In the genomic region with DNA sequence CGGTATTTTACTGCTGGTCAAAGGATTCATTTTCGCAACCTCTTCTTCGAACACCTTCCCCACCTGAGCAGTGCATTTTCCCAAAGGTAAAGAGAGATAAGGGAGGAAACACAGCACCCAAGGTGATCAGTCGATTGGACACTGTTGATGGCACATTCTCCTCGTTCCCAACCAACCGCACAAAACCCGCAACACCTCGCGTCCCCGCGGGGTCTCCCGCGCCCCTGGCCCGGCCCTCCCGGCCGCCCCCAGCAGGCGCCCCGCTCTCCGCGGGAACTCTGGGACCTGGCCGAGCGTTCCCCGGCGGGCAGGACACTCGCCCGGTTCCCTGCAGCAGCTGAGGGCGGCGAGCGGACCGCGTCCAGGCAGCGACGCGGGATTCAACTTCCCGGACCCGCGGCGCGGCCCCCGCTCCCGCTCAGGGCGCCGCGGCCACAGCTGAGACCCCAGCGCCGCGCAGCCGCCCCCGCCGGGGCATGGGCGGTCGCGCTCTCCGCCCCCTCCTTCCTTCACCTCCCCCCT, we compare ENCODE assay signal across 8 cellular contexts. TPM values are rescaled to one million over a fixed set of nuclear protein-coding genes. Genes with fewer than 3 reads are reported as not detected.
DNase-seq lines count a peak whose midpoint lies in the region; ATAC-seq, FAIRE-seq and TF ChIP-seq lines count a peak whose summit lies in the region.

No MANE protein-coding gene starts in this region.

- peak overlapping the region; percentile 68 for H2AFZ ChIP-seq in keratinocyte (ENCODE audit: control insufficient read depth, low read length)

- H4K20me1 ChIP-seq in keratinocyte (ENCODE audit: control insufficient read depth, extremely low read depth, insufficient read depth, low read length), result no peaks in the 10 kb centered on the region

- H3K27me3 ChIP-seq in keratinocyte (ENCODE audit: control insufficient read depth, extremely low read depth, insufficient read depth, low read length) (peaks cover 28% of the 10 kb centered on the region), stomach (peaks cover 0 to 53% (median 19%) of the 10 kb centered on the region in 3 donors)

- TF ChIP-seq CTCF in astrocyte of the spinal cord (IDR thresholded peaks at IDR 0.05; ENCODE audit: low read depth, low read length) (no peak), keratinocyte (optimal IDR thresholded peaks at IDR 0.05 in 1 of 3, IDR thresholded peaks at IDR 0.05 in 1 of 3, conservative IDR thresholded peaks at IDR 0.05 in 1 of 3; ENCODE audit: extremely low read depth in 1 of 3, insufficient read depth in 2 of 3, low read length in 3 of 3) (no peak), stomach (IDR thresholded peaks at IDR 0.05) (no peak)

- intact Hi-C loops in stomach (cut with DNase I; ENCODE audit: low total_unique reads), result no loop called here

- TF ChIP-seq POLR2A in stomach (IDR thresholded peaks at IDR 0.05), result no peak

- peaks cover 10% of the 10 kb centered on the region for H3K4me1 ChIP-seq in keratinocyte (ENCODE audit: control insufficient read depth, extremely low read depth, insufficient read depth, low read length)
- peaks cover 14 to 25% (median 23%) of the 10 kb centered on the region in 4 donors for H3K4me1 ChIP-seq in stomach

- 1% methylated on average over 35 to 54 of the region's 54 CpGs for WGBS in stomach, 5 donors

- no peak for TF ChIP-seq EP300 in stomach (IDR thresholded peaks at IDR 0.05)

- no peaks in the 10 kb centered on the region for H3K9me3 ChIP-seq in keratinocyte (ENCODE audit: control insufficient read depth, low read depth, low read length)
- H3K9me3 ChIP-seq in stomach, result no peaks in the 10 kb centered on the region

- peak overlapping the region; percentile 90 for H3K4me2 ChIP-seq in keratinocyte (ENCODE audit: control insufficient read depth, extremely low read depth, insufficient read depth, low read depth, low read length)

- H3K36me3 ChIP-seq in keratinocyte (ENCODE audit: control insufficient read depth in 2 of 2, extremely low read depth in 1 of 2, insufficient read depth in 2 of 2, low read length in 2 of 2), result no peaks in the 10 kb centered on the region
- H3K36me3 ChIP-seq in stomach, result no peaks in the 10 kb centered on the region

- dilution Hi-C loops in keratinocyte (cut with MboI; ENCODE audit: extremely low pct_ligation_motif_present, low sequenced_read_pairs), result no loop called here

- H3K4me3 ChIP-seq in astrocyte of the spinal cord (ENCODE audit: low read depth, low read length) (peak overlapping the region; percentile 83), keratinocyte (ENCODE audit: control insufficient read depth in 2 of 3, extremely low read depth in 1 of 3, insufficient read depth in 2 of 3, low read depth in 1 of 3, low read length in 3 of 3) (peak overlapping the region; percentile 44 to 75 (median 70)), stomach (peak overlapping the region; percentile 58 to 79 (median 70))

- no peak for FAIRE-seq in keratinocyte (lab: Jason Lieb, UNC)

- no peaks in the 10 kb centered on the region for H3K9me1 ChIP-seq in keratinocyte (ENCODE audit: control insufficient read depth, extremely low read depth, insufficient read depth, low read length)

- H3K9ac ChIP-seq in keratinocyte (ENCODE audit: control insufficient read depth, extremely low read depth, insufficient read depth, low read length), result peak overlapping the region; percentile 15

- ATAC-seq in GM18867 (IDR thresholded peaks at IDR 0.05; ENCODE audit: unreplicated experiment), result peak; percentile 12
- peak; percentile 19 for ATAC-seq in HG03175 (IDR thresholded peaks at IDR 0.05; ENCODE audit: unreplicated experiment)

- no peak overlapping the region for H3K27ac ChIP-seq in keratinocyte (ENCODE audit: control insufficient read depth, insufficient read depth, low read length)
- H3K27ac ChIP-seq in stomach, result peak overlapping the region; percentile 16 to 79 (median 69)

- no peaks in the 10 kb centered on the region for H3K79me2 ChIP-seq in keratinocyte (ENCODE audit: control insufficient read depth, insufficient read depth, low read length)

- in situ Hi-C loops in ACHN (cut with HindIII; ENCODE audit: low pct_ligation_motif_present, low pct_unique_long_range_greater_than_20kb, low sequenced_read_pairs), result no loop called here
- in situ Hi-C loops in astrocyte of the spinal cord (cut with HindIII; ENCODE audit: low sequenced_read_pairs), result no loop called here

- DNase-seq in ACHN, result peak; percentile 31
- DNase-seq in astrocyte of the spinal cord (ENCODE audit: low read depth, low spot score), result no peak
- no peak for DNase-seq in keratinocyte (ENCODE audit: low read depth, low spot score)
- no peak for DNase-seq in stomach
- DNase-seq in dedifferentiated amniotic fluid mesenchymal stem cell (ENCODE audit: extremely low spot score), result no peak
- DNase-seq in NCI-H345 (lab: John Stamatoyannopoulos, UW), result no peak

RNA-seq across cellular contexts. Expression of gene RGS17, which starts 0.5 kb away (rescaled TPM):
- polyA plus RNA-seq in keratinocyte (0.10 to 0.22 TPM (median 0.14 TPM) in 3 replicates), stomach (1 to 10 TPM in 2 of 3 donors, under 1 TPM in 1; 0.33 to 1.7 (median 1.7) TPM)
- 0.35 TPM for polyA plus RNA-seq in keratinocyte (2011; ENCODE audit: low read depth)
- 0.16 and 0.22 TPM in 2 replicates for polyA plus RNA-seq in keratinocyte (2011; cell fraction: cytosol; rRNA removed)
- polyA plus RNA-seq in keratinocyte (2011; cell fraction: nucleus; rRNA removed), result 0.15 and 0.19 TPM in 2 replicates
- polyA plus RNA-seq in keratinocyte (2012; ENCODE audit: low replicate concordance), result 0.10 and 0.19 TPM in 2 replicates
- 0.10 to 0.13 TPM in 2 of 3 replicates, not detected in the other for polyA minus RNA-seq in keratinocyte
- not detected for polyA minus RNA-seq in keratinocyte (2011; cell fraction: cytosol; rRNA and poly(A)+ RNA removed)
- polyA minus RNA-seq in keratinocyte (2011; cell fraction: nucleus; rRNA and poly(A)+ RNA removed), result 0.21 and 0.23 TPM in 2 replicates
- total RNA-seq in stomach, result 1 to 10 TPM in 3 of 5 donors, under 1 TPM in 1, not detected in 1; 0.45 to 2.8 (median 2.0) TPM
